ENCODE assay signal across 26 cellular contexts in genomic region chr10:68742397-68742796, GRCh38.
"Had no signal": no experiment of that assay in that cellular context is flagged by ENCODE, and none has a peak within 500 bp of the region (broad histone marks: within the 10 kb centered on the region; RNA-seq: fewer than 3 reads in every experiment).

No MANE protein-coding gene starts in this region.

- H3K27me3 ChIP-seq: esophagus squamous epithelium, ovary, right lobe of liver, suprapubic skin, transverse colon, vagina had no signal

- H3K4me1 ChIP-seq: esophagus squamous epithelium, right lobe of liver, suprapubic skin, transverse colon, vagina had no signal

- H3K4me3 Mint-ChIP-seq: effector memory CD8-positive, alpha-beta T cell; natural killer cell; stimulated activated naive CD8-positive, alpha-beta T cell treated with anti-CD3 and anti-CD28 coated beads, Interleukin-15, amount 100 ng/mL, for 72 hours had no signal

- ATAC-seq: effector memory CD8-positive, alpha-beta T cell; natural killer cell; right lobe of liver; stimulated activated naive CD8-positive, alpha-beta T cell treated with anti-CD3 and anti-CD28 coated beads, Interleukin-15, amount 100 ng/mL, for 72 hours had no signal

- H3K27me3 Mint-ChIP-seq: effector memory CD8-positive, alpha-beta T cell; stimulated activated naive CD8-positive, alpha-beta T cell treated with anti-CD3 and anti-CD28 coated beads, Interleukin-15, amount 100 ng/mL, for 72 hours had no signal

- H3K9me3 Mint-ChIP-seq: effector memory CD8-positive, alpha-beta T cell; natural killer cell; stimulated activated naive CD8-positive, alpha-beta T cell treated with anti-CD3 and anti-CD28 coated beads, Interleukin-15, amount 100 ng/mL, for 72 hours had no signal

- H3K4me1 Mint-ChIP-seq: stimulated activated naive CD8-positive, alpha-beta T cell treated with anti-CD3 and anti-CD28 coated beads, Interleukin-15, amount 100 ng/mL, for 72 hours had no signal

- H3K27ac ChIP-seq: coronary artery, esophagus squamous epithelium, ovary, right lobe of liver, suprapubic skin, transverse colon, vagina had no signal

- H3K36me3 ChIP-seq: ovary had no signal

- DNase-seq: dermis blood vessel endothelial cell; effector memory CD8-positive, alpha-beta T cell; erythroblast; esophagus squamous epithelium; foreskin melanocyte; mesenchymal stem cell; midbrain; natural killer cell; occipital lobe; ovary; retina; right lobe of liver; stimulated activated CD4-positive, alpha-beta T cell treated with anti-CD3 and anti-CD28 coated beads, Interleukin-12 subunit alpha, Interleukin-12 subunit beta, amount 100 ng/mL, for 4 hours; stimulated activated CD4-positive, alpha-beta T cell treated with anti-CD3 and anti-CD28 coated beads, Interleukin-1b, Interleukin-23, amount 100 ng/mL, for 48 hours; stimulated activated CD4-positive, alpha-beta T cell treated with anti-CD3 and anti-CD28 coated beads, Interleukin-4, amount 100 ng/mL, for 1 hour; stimulated activated CD8-positive, alpha-beta memory T cell treated with anti-CD3 and anti-CD28 coated beads, Interleukin-4, amount 100 ng/mL, for 48 hours; stimulated activated naive CD4-positive, alpha-beta T cell; stimulated activated naive CD8-positive, alpha-beta T cell treated with anti-CD3 and anti-CD28 coated beads, Interleukin-15, amount 100 ng/mL, for 72 hours; transverse colon had no signal

- H3K27ac Mint-ChIP-seq: effector memory CD8-positive, alpha-beta T cell; natural killer cell had no signal

- H3K4me2 ChIP-seq: smooth muscle cell had no signal

- H3K9me3 ChIP-seq: esophagus squamous epithelium, ovary, right lobe of liver, suprapubic skin, transverse colon, vagina had no signal

- FAIRE-seq: endometrium, keratinocyte had no signal

- H3K4me3 ChIP-seq: coronary artery, esophagus squamous epithelium, lung, ovary, right lobe of liver, smooth muscle cell, suprapubic skin, transverse colon, vagina had no signal
